In genomic region chr13:34570954-34571353, GRCh38 we compare ENCODE assay signal across 25 cellular contexts.
"Had no signal": no experiment of that assay in that cellular context is flagged by ENCODE, and none has a peak within 500 bp of the region (broad histone marks: within the 10 kb centered on the region; RNA-seq: fewer than 3 reads in every experiment).

No MANE protein-coding gene starts in this region.

- H3K36me3 ChIP-seq: MG63, WERI-Rb-1 had no signal

- DNase-seq: activated CD4-positive, alpha-beta T cell treated with anti-CD3 and anti-CD28 coated beads for 4 hours; activated CD8-positive, alpha-beta memory T cell treated with anti-CD3 and anti-CD28 coated beads, Interleukin-2, amount 50 U/mL, for 4 hours; activated CD8-positive, alpha-beta T cell treated with anti-CD3 and anti-CD28 coated beads for 36 hours; activated gamma-delta T cell treated with Interleukin-2 at 50 U/mL for 16 hours; activated naive CD4-positive, alpha-beta T cell treated with anti-CD3 and anti-CD28 coated beads, Interleukin-2, amount 50 U/mL, for 16 hours; activated naive CD8-positive, alpha-beta T cell treated with anti-CD3 and anti-CD28 coated beads, Interleukin-2, amount 10 ng/mL, durations not matched to agents 7 days and 5 days; activated T-cell treated with anti-CD3 and anti-CD28 coated beads, Interleukin-2, amount 50 U/mL, for 72 hours; aorta; body of pancreas; MG63; MV-4-11; NCI-H1092 treated with DMSO at 0.1 percent for 48 hours; NCI-H1436; NCI-H1694 treated with DMSO at 0.1 percent for 48 hours; NCI-H2081; NCI-H2171; NCI-H345; NCI-H510A; NCI-H526 treated with DMSO at 0.1 percent for 48 hours; PC-9; SHP77 treated with DMSO at 0.1 percent for 48 hours; T-helper 1 cell had no signal

- ATAC-seq: activated CD8-positive, alpha-beta T cell treated with anti-CD3 and anti-CD28 coated beads for 36 hours; activated T-cell treated with anti-CD3 and anti-CD28 coated beads, Interleukin-2, amount 50 U/mL, for 72 hours; body of pancreas had no signal

- H3K27ac Mint-ChIP-seq: activated CD8-positive, alpha-beta T cell treated with anti-CD3 and anti-CD28 coated beads for 36 hours; activated naive CD8-positive, alpha-beta T cell treated with anti-CD3 and anti-CD28 coated beads, Interleukin-2, amount 10 ng/mL, durations not matched to agents 7 days and 5 days; activated T-cell treated with anti-CD3 and anti-CD28 coated beads, Interleukin-2, amount 50 U/mL, for 72 hours; activated T-helper 2 cell treated with anti-CD3 and anti-CD28 coated beads, Interferon-gamma antibody, Interleukin-2, Interleukin-4, amounts not matched to agents 10 μg/mL and 5 μg/mL and 100 μg/mL, durations not matched to agents 14 hours and 24 hours and 36 hours had no signal

- H2AFZ ChIP-seq: PC-9 had no signal

- H3K27ac ChIP-seq: body of pancreas, PC-9, WERI-Rb-1 had no signal

- H3K4me1 Mint-ChIP-seq: activated naive CD8-positive, alpha-beta T cell treated with anti-CD3 and anti-CD28 coated beads, Interleukin-2, amount 10 ng/mL, durations not matched to agents 7 days and 5 days; central memory CD8-positive, alpha-beta T cell had no signal

- H3K4me3 ChIP-seq: body of pancreas, MG63, PC-9 had no signal

- H3K9me3 ChIP-seq: body of pancreas, MG63 had no signal

- H3K9me3 Mint-ChIP-seq: activated CD8-positive, alpha-beta T cell treated with anti-CD3 and anti-CD28 coated beads for 36 hours; activated T-cell treated with anti-CD3 and anti-CD28 coated beads, Interleukin-2, amount 50 U/mL, for 72 hours had no signal

- H3K4me3 Mint-ChIP-seq: activated CD8-positive, alpha-beta T cell treated with anti-CD3 and anti-CD28 coated beads for 36 hours; activated naive CD8-positive, alpha-beta T cell treated with anti-CD3 and anti-CD28 coated beads, Interleukin-2, amount 10 ng/mL, durations not matched to agents 7 days and 5 days; activated T-cell treated with anti-CD3 and anti-CD28 coated beads, Interleukin-2, amount 50 U/mL, for 72 hours; central memory CD8-positive, alpha-beta T cell had no signal

- H3K27me3 ChIP-seq: body of pancreas had no signal

- H3K4me2 ChIP-seq: PC-9 had no signal

- H3K36me3 Mint-ChIP-seq: activated naive CD8-positive, alpha-beta T cell treated with anti-CD3 and anti-CD28 coated beads, Interleukin-2, amount 10 ng/mL, durations not matched to agents 7 days and 5 days had no signal

- H3K27me3 Mint-ChIP-seq: activated CD8-positive, alpha-beta T cell treated with anti-CD3 and anti-CD28 coated beads for 36 hours; activated naive CD8-positive, alpha-beta T cell treated with anti-CD3 and anti-CD28 coated beads, Interleukin-2, amount 10 ng/mL, durations not matched to agents 7 days and 5 days; central memory CD8-positive, alpha-beta T cell had no signal
